In the genomic region with DNA sequence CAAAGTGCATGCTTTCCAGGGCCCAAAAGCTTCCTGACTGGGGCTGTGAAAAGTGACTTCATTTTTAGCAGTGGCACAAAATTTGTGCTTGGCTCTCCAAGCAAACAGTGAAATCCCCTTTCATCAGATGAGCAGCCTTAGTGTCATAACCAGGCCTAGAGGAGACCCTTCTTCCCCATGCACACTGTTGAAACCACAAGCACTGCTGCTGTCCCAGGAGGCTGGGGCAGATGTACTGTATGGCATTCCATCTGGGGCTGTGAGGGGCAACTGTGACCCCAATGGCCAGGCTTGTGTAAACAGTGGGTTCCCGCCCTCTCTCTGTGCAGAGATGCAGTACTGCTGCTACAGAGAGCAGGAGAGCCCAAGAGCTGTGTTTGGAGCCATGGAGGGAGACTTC, we compare ENCODE assay signal across 2 cellular contexts.
DNase-seq lines count a peak whose midpoint lies in the region; ATAC-seq and TF ChIP-seq lines count a peak whose summit lies in the region.
"Not testable (repeated sequence)": the region's sequence is repeated elsewhere in the genome, so short reads cannot be mapped to it uniquely, and the experiment has no call there.

No MANE protein-coding gene starts in this region.

- not testable (repeated sequence) for H3K27me3 ChIP-seq in DND-41 (ENCODE audit: insufficient read depth, low read length, poor library complexity)

- not testable (repeated sequence) for TF ChIP-seq CTCF in DND-41 (IDR thresholded peaks at IDR 0.05; ENCODE audit: borderline replicate concordance, extremely low read depth, low read length, poor library complexity, severe bottlenecking)

- not testable (repeated sequence) for H3K27ac ChIP-seq in DND-41 (ENCODE audit: low read length)

- H3K4me2 ChIP-seq in DND-41 (ENCODE audit: insufficient read depth, low read length), result not testable (repeated sequence)

- H3K4me1 ChIP-seq in DND-41 (ENCODE audit: insufficient read depth, low read length), result not testable (repeated sequence)

- not testable (repeated sequence) for H3K79me2 ChIP-seq in DND-41 (ENCODE audit: insufficient read depth, low read length)

- H4K20me1 ChIP-seq in DND-41 (ENCODE audit: insufficient read depth, low read length), result not testable (repeated sequence)

- H3K4me3 ChIP-seq in DND-41 (ENCODE audit: low read depth in 1 of 2, low read length in 2 of 2), result not testable (repeated sequence)

- not testable (repeated sequence) for H3K9me3 ChIP-seq in DND-41 (ENCODE audit: insufficient read depth, low read length, severe bottlenecking)

- H3K36me3 ChIP-seq in DND-41 (ENCODE audit: insufficient read depth, low read length), result not testable (repeated sequence)

- not testable (repeated sequence) for H3K9ac ChIP-seq in DND-41 (ENCODE audit: low read depth, low read length)

- not testable (repeated sequence) for H2AFZ ChIP-seq in DND-41 (ENCODE audit: low read depth, low read length)

- not testable (repeated sequence) for DNase-seq in DND-41

- ATAC-seq in DND-41 (ENCODE audit: insufficient read depth, low read depth), result peak; percentile 90
- peak; percentile 41 for ATAC-seq in GM18868 (IDR thresholded peaks at IDR 0.05; ENCODE audit: unreplicated experiment)
